Comparison of ENCODE assay signal across 1 cellular context in the genomic region with DNA sequence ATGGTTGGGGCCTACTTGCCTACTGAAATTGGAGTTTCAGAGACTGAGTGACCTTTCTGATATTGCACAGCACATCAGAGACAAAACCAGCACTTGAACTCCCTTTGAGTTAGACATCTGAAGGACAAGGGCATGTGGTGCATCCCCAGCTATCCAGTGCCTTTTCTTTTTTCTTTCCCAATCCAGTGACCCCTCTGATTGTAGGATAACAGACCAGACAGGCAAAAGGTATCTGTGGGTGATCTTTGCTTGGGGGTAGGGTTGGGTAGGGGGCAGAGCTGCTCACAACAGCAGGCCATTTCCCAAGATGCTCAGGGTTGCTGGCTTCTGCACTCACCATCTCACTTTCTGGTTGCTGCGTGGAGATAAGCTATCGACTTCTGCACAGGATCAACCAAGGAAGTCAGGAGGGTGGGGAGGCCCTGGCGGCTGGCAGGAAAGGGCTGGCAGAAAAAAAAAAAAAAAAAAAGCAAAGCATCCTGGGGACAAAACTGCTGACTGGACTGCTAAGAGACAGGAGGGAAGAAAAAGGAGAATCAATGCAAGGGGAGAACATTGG.
A peak's percentile ranks its signal among the peaks of the same experiment; 100 is the strongest.
TF ChIP-seq lines count a peak whose summit lies in the region.

No MANE protein-coding gene starts in this region.

TF ChIP-seq in HepG2, 621 proteins besides CTCF, POLR2A, EP300 and RAD21:
- TF ChIP-seq GPN1 (CRISPR knock-in tag; IDR thresholded peaks at IDR 0.05; ENCODE audit: borderline replicate concordance) (no peak), MAFK (conservative IDR thresholded peaks at IDR 0.05 in 1 of 2, IDR thresholded peaks at IDR 0.05 in 1 of 2; ENCODE audit: low read length in 2 of 2) (peak; percentile 67 to 79), MAFF (IDR thresholded peaks at IDR 0.05; ENCODE audit: low read depth, low read length) (peak; percentile 70), CBFB (CRISPR knock-in tag; IDR thresholded peaks at IDR 0.05) (no peak)
- TF ChIP-seq, protein P1, sequence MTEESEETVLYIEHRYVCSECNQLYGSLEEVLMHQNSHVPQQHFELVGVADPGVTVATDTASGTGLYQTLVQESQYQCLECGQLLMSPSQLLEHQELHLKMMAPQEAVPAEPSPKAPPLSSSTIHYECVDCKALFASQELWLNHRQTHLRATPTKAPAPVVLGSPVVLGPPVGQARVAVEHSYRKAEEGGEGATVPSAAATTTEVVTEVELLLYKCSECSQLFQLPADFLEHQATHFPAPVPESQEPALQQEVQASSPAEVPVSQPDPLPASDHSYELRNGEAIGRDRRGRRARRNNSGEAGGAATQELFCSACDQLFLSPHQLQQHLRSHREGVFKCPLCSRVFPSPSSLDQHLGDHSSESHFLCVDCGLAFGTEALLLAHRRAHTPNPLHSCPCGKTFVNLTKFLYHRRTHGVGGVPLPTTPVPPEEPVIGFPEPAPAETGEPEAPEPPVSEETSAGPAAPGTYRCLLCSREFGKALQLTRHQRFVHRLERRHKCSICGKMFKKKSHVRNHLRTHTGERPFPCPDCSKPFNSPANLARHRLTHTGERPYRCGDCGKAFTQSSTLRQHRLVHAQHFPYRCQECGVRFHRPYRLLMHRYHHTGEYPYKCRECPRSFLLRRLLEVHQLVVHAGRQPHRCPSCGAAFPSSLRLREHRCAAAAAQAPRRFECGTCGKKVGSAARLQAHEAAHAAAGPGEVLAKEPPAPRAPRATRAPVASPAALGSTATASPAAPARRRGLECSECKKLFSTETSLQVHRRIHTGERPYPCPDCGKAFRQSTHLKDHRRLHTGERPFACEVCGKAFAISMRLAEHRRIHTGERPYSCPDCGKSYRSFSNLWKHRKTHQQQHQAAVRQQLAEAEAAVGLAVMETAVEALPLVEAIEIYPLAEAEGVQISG (CRISPR knock-in tag; IDR thresholded peaks at IDR 0.05), result no peak
